In the genomic region with DNA sequence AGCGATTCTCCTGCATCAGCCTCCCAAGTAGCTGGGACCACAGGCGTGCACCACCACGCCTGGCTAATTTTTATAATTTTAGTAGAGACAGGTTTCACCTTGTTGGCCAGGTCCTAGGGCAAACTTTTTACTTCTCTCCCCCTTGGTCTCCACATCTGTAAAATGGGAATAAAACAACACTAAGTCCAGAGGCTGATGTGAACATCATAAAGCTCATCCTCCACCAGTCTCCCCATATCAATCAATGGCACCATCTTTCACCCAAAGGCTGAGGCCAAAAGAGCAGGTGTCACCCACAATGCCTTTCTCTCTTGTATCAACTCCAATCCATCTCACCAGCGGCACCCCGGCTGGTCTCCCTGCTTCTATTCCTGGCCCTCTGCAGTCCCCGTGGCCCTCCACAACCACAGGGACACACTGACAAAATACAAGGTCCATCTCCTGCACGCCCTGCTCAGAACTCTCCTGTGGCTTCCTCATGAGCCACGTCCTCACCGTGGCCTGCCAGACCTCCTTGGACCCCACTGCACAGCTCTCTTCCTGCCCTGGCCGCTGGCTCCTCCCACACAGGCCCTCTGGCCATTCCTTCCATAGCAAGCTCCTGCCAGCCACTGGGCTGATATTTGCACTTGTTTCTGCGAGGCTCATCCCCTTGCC, we compare ENCODE assay signal across 18 cellular contexts.
A peak's percentile ranks its signal among the peaks of the same experiment; 100 is the strongest.
DNase-seq lines count a peak whose midpoint lies in the region; ATAC-seq and TF ChIP-seq lines count a peak whose summit lies in the region.
"Had no signal": no experiment of that assay in that cellular context is flagged by ENCODE, and none has a peak within 500 bp of the region (broad histone marks: within the 10 kb centered on the region; RNA-seq: fewer than 3 reads in every experiment).

No MANE protein-coding gene starts in this region.

- CTCF ChIA-PET in PC-3 (lab: Charles Lee), result no interaction called here

- peak overlapping the region; percentile 9 to 94 for H3K27ac Mint-ChIP-seq in activated naive CD4-positive, alpha-beta T cell treated with anti-CD3 and anti-CD28 coated beads, Interleukin-2, amount 50 U/mL, for 72 hours
- peak overlapping the region; percentile 96 for H3K27ac Mint-ChIP-seq in T-helper 17 cell
- peak overlapping the region; percentile 43 for H3K27ac Mint-ChIP-seq in endothelial cell (ENCODE audit: unreplicated experiment)

- peaks cover under 1% of the 10 kb centered on the region; the same call in 1 of the 2 replicates for H4K20me1 ChIP-seq in PC-3 (ENCODE audit: low read length)

- intact Hi-C loops in PC-3 (cut with micrococcal nuclease), result no loop called here
- intact Hi-C loops in sigmoid colon (cut with DNase I), result no loop called here

- POLR2A ChIA-PET in PC-3 (lab: Charles Lee; ENCODE audit: unreplicated experiment), result no interaction called here

- WGBS in sigmoid colon, 2 donors, result 94 to 95% methylated on average over 11 of the region's 11 CpGs

- H3K4me1 Mint-ChIP-seq in T-helper 17 cell (peaks cover 71% of the 10 kb centered on the region), endothelial cell (ENCODE audit: unreplicated experiment) (peaks cover 78% of the 10 kb centered on the region)

- H3F3A ChIP-seq in PC-3 (ENCODE audit: low read length, unreplicated experiment), result no peaks in the 10 kb centered on the region

- no TSS peak for BruUV-seq in PC-3 (replicated peaks; lab: Mats Ljungman, UMichigan)

- peaks cover 25 to 66% of the 10 kb centered on the region in 2 donors for H3K36me3 Mint-ChIP-seq in activated naive CD4-positive, alpha-beta T cell treated with anti-CD3 and anti-CD28 coated beads, Interleukin-2, amount 50 U/mL, for 72 hours
- H3K36me3 Mint-ChIP-seq in T-helper 17 cell (ENCODE audit: low read depth) (peaks cover 22% of the 10 kb centered on the region), endothelial cell (ENCODE audit: low read depth, unreplicated experiment) (peaks cover 58% of the 10 kb centered on the region)

- no peak overlapping the region for H2AFZ ChIP-seq in PC-3 (ENCODE audit: low read length)

- no peaks in the 10 kb centered on the region for H3K9me3 Mint-ChIP-seq in activated naive CD4-positive, alpha-beta T cell treated with anti-CD3 and anti-CD28 coated beads, Interleukin-2, amount 50 U/mL, for 72 hours
- H3K9me3 Mint-ChIP-seq in endothelial cell (ENCODE audit: unreplicated experiment), result no peaks in the 10 kb centered on the region

- peak overlapping the region; percentile 18 for H3K27ac ChIP-seq in substantia nigra (ENCODE audit: low read depth, low read length, poor library complexity, severe bottlenecking)
- H3K27ac ChIP-seq in PC-3 (ENCODE audit: low read length), result no peak overlapping the region
- no peak overlapping the region for H3K27ac ChIP-seq in sigmoid colon
- H3K27ac ChIP-seq: cardiac muscle cell, pancreas had no signal

- no peak overlapping the region for H3K4me3 ChIP-seq in PC-3 (ENCODE audit: low read length)
- H3K4me3 ChIP-seq in sigmoid colon, result no peak overlapping the region
- H3K4me3 ChIP-seq: cardiac muscle cell, mucosa of descending colon, pancreas had no signal

- H3K4me2 ChIP-seq in PC-3 (ENCODE audit: low read length), result no peak overlapping the region

- H3K27me3 ChIP-seq in PC-3 (ENCODE audit: low read length), result no peaks in the 10 kb centered on the region
- no peaks in the 10 kb centered on the region for H3K27me3 ChIP-seq in sigmoid colon
- H3K27me3 ChIP-seq: cardiac muscle cell, pancreas had no signal

- no peak for ATAC-seq in activated naive CD4-positive, alpha-beta T cell treated with anti-CD3 and anti-CD28 coated beads, Interleukin-2, amount 50 U/mL, for 72 hours
- ATAC-seq in T-helper 17 cell (peak; percentile 2), GM18861 (IDR thresholded peaks at IDR 0.05; ENCODE audit: unreplicated experiment) (no peak), PC-3 (no peak)
- ATAC-seq: esophagus mucosa, mucosa of descending colon, pancreas had no signal

- H3K4me1 ChIP-seq in PC-3 (ENCODE audit: insufficient read depth, low read length) (peaks cover 20% of the 10 kb centered on the region), sigmoid colon (no peaks in the 10 kb centered on the region)

- H3K27me3 Mint-ChIP-seq in T-helper 17 cell, result no peaks in the 10 kb centered on the region
- H3K27me3 Mint-ChIP-seq in endothelial cell (ENCODE audit: unreplicated experiment), result peaks cover 10% of the 10 kb centered on the region

- peaks cover 86% of the 10 kb centered on the region for H3K79me2 ChIP-seq in PC-3 (ENCODE audit: low read length)

- no peak for TF ChIP-seq POLR2A in sigmoid colon (IDR thresholded peaks at IDR 0.05)

- TF ChIP-seq CTCF in endothelial cell (IDR thresholded peaks at IDR 0.05; ENCODE audit: unreplicated experiment) (no peak), PC-3 (conservative IDR thresholded peaks at IDR 0.05; ENCODE audit: low read depth, low read length) (no peak), sigmoid colon (IDR thresholded peaks at IDR 0.05) (no peak)

- H3K36me3 ChIP-seq in PC-3 (ENCODE audit: low read depth, low read length), result peaks cover 23% of the 10 kb centered on the region
- no peaks in the 10 kb centered on the region for H3K36me3 ChIP-seq in sigmoid colon
- H3K36me3 ChIP-seq: cardiac muscle cell had no signal

- no peaks in the 10 kb centered on the region for H3K9me3 ChIP-seq in T-helper 17 cell (ENCODE audit: control insufficient read depth, low read length, poor library complexity, severe bottlenecking)
- H3K9me3 ChIP-seq in PC-3 (ENCODE audit: low read length), result no peaks in the 10 kb centered on the region
- H3K9me3 ChIP-seq in sigmoid colon, result no peaks in the 10 kb centered on the region
- H3K9me3 ChIP-seq: mucosa of descending colon, pancreas had no signal

- DNase-seq in activated naive CD4-positive, alpha-beta T cell treated with anti-CD3 and anti-CD28 coated beads, Interleukin-2, amount 50 U/mL, for 72 hours (ENCODE audit: low spot score in 2 of 2), result no peak
- DNase-seq in activated naive CD4-positive, alpha-beta T cell treated with Interleukin-2 at 50 U/mL for 16 hours, result no peak
- DNase-seq in T-helper 17 cell, result no peak
- no peak for DNase-seq in endothelial cell (ENCODE audit: low spot score)
- DNase-seq in substantia nigra (lab: John Stamatoyannopoulos, UW), result no peak
- DNase-seq in PC-3, result no peak
- no peak for DNase-seq in sigmoid colon
- DNase-seq: amniotic stem cell; Kasumi-1; mucosa of descending colon; NCI-H1092; NCI-H2029 treated with DMSO at 0.1 percent for 48 hours; NCI-H446 treated with DMSO at 0.1 percent for 48 hours; pancreas; stimulated activated CD4-positive, alpha-beta T cell treated with anti-CD3 and anti-CD28 coated beads, Interleukin-1b, Interleukin-23, amount 100 ng/mL, for 48 hours had no signal

- H3K4me3 Mint-ChIP-seq in T-helper 17 cell (peak overlapping the region; percentile 69), endothelial cell (ENCODE audit: unreplicated experiment) (peak overlapping the region; percentile 82)

- H3K9me2 ChIP-seq in PC-3 (replicated peaks; ENCODE audit: low read length), result no peaks in the 10 kb centered on the region

- no peak for TF ChIP-seq EP300 in sigmoid colon (IDR thresholded peaks at IDR 0.05)

- H3K9ac ChIP-seq in PC-3 (ENCODE audit: low read length), result no peak overlapping the region

Comparison
In these comparisons a context has a peak if more than half of its experiments do, and no peak if none do; other contexts are left out.
1. H3K27ac Mint-ChIP-seq: peak in every context shown above with its lines; median percentile 96 in T-helper 17 cell; 52 in activated naive CD4-positive, alpha-beta T cell treated with anti-CD3 and anti-CD28 coated beads, Interleukin-2, amount 50 U/mL, for 72 hours; 43 in endothelial cell.